In the genomic region with DNA sequence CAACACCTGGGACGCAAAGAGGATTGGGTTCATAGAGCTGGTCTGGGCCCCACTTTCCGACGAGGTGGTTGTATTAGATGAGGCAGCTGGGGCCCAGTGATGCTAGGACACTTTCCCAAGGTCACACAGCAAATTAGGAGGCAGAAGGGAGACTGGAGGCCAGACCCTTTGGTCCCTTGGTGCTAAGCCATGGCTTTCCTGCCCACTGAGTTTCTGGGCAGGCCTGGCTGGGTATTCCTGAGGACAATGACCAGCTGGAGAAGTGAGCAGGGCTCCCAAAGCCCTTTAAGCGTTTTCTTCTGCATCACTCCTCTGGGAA, we compare ENCODE assay signal across 22 cellular contexts.
"Had no signal": no experiment of that assay in that cellular context is flagged by ENCODE, and none has a peak within 500 bp of the region (broad histone marks: within the 10 kb centered on the region; RNA-seq: fewer than 3 reads in every experiment).

No MANE protein-coding gene starts in this region.

- H3K4me2 ChIP-seq: SK-N-SH had no signal

- ATAC-seq: PC-3, T-cell had no signal

- DNase-seq: Kasumi-1; KG1; MM.1S; NCI-H1092 treated with DMSO at 0.1 percent for 48 hours; NCI-H1436; NCI-H187; NCI-H2029; NCI-H2081 treated with DMSO at 0.1 percent for 48 hours; NCI-H2171; NCI-H226; NCI-H446; NCI-H510A; NCI-H524 treated with DMSO at 0.1 percent for 48 hours; NCI-H69; NCI-H774; NK-92 treated with Interleukin-12 subunit alpha and Interleukin-12 subunit beta, amount 100 ng/mL, for 24 hours; PC-3; Peyer's patch; SHP77; SK-N-SH; T-cell had no signal

- H3K4me3 ChIP-seq: Peyer's patch had no signal

- H3K4me1 ChIP-seq: Peyer's patch had no signal

- H3K36me3 Mint-ChIP-seq: T-cell had no signal

- H3K9me2 ChIP-seq: SK-N-SH had no signal

- H3K27ac ChIP-seq: HL-60, Peyer's patch had no signal

- H3K4me3 Mint-ChIP-seq: T-cell had no signal

- H3K36me3 ChIP-seq: Peyer's patch had no signal

- H3K9ac ChIP-seq: SK-N-SH had no signal

- H3K9me3 ChIP-seq: Peyer's patch, SK-N-SH had no signal

- H3K27ac Mint-ChIP-seq: T-cell had no signal

- H3K9me3 Mint-ChIP-seq: T-cell had no signal

- H3K27me3 ChIP-seq: Peyer's patch had no signal

- H3K4me1 Mint-ChIP-seq: T-cell had no signal
